Comparison of ENCODE assay signal across 8 cellular contexts in the genomic region with DNA sequence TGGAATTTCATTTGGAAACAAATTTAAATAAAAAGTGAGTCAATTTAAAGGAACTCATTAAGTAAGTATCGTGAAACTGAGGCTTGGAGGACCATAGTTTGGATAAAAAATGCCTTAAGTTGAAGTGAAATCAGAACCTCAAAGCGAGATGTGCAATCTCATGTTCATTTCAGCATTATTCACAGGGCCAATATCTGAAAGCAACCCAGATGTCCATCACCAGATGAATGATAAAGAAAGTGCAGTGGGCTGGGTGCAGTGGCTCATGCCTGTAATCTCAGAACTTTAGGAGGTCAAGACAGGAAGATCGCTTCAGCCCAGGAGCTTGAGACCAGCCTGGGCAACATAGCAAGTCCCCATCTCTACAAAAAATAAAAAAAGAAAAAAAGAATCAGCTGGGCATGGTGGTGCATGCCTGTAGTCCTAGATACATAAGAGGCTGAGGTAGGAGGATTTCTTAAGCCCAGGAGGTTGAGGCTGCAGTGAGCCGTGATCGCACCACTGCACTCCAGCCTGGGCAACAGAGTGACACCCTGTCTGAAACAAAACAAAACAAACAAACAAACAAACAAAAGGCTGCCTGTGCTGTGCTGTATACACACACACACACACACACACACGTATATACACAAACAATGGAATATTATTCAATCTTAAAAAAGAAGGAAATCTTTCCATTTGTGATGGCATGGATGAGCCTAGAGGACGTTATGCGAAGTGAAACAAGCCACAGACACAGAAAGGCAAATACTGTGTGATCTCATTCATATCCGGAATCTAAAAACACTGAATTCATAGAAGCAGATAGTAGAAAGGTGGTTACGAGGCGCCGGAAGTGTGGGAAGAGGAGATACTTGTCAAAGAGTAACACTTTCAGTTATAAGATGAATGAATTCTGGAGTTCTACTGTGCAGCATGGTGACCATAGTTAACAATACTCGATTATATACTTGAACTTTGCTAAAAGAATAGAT. TPM values are rescaled to one million over a fixed set of nuclear protein-coding genes. Genes with fewer than 3 reads are reported as not detected.
DNase-seq lines count a peak whose midpoint lies in the region; ATAC-seq, FAIRE-seq and TF ChIP-seq lines count a peak whose summit lies in the region.

No MANE protein-coding gene starts in this region.

- no peak overlapping the region for H3K9ac ChIP-seq in HepG2 (ENCODE audit: insufficient read depth, low read depth, low read length)

- no peak overlapping the region for H3K4me3 ChIP-seq in vagina
- H3K4me3 ChIP-seq in HepG2 (replicated peaks in 1 of 3; ENCODE audit: insufficient read depth in 1 of 3, low read depth in 2 of 3, low read length in 3 of 3), result no peak overlapping the region

- no peak for TF ChIP-seq POLR2A in vagina (IDR thresholded peaks at IDR 0.05)
- TF ChIP-seq POLR2A in HepG2 (IDR thresholded peaks at IDR 0.05; ENCODE audit: insufficient read depth in 1 of 2, low read depth in 2 of 2, low read length in 2 of 2), result no peak

- intact Hi-C loops in vagina (cut with DNase I), result no loop called here
- intact Hi-C loops in HepG2 (cut with micrococcal nuclease; ENCODE audit: unreplicated experiment), result no loop called here

- H3K27ac ChIP-seq in vagina, result no peak overlapping the region
- no peak overlapping the region for H3K27ac ChIP-seq in HepG2 (ENCODE audit: extremely low read length, insufficient read depth, low read length)

- no peak overlapping the region for H3K4me2 ChIP-seq in HepG2 (ENCODE audit: low read depth, low read length)

- peak; percentile 22 for DNase-seq in activated T-cell treated with anti-CD3 and anti-CD28 coated beads for 1 hour (ENCODE audit: low read depth)
- DNase-seq in stimulated activated CD4-positive, alpha-beta T cell treated with anti-CD3 and anti-CD28 coated beads, TNF-alpha, amount 100 ng/mL, for 24 hours (ENCODE audit: low read depth in 3 of 3), result peak; percentile 23 to 73 (median 57)
- DNase-seq in vagina (ENCODE audit: extremely low spot score in 2 of 2), result no peak
- DNase-seq in DMS153 (lab: John Stamatoyannopoulos, UW), result no peak
- no peak for DNase-seq in HepG2 (ENCODE audit: low spot score)
- no peak for DNase-seq in glomerular visceral epithelial cell (ENCODE audit: extremely low spot score)

- in situ Hi-C loops in HepG2 (cut with HindIII; ENCODE audit: extremely low pct_ligation_motif_present, low pct_unique_long_range_greater_than_20kb), result no loop called here

- ATAC-seq in GM19395 (IDR thresholded peaks at IDR 0.05; ENCODE audit: unreplicated experiment) (peak; percentile 88), HG03432 (IDR thresholded peaks at IDR 0.05; ENCODE audit: unreplicated experiment) (peak; percentile 82), HepG2 (no peak)

- no peaks in the 10 kb centered on the region for H3K36me3 ChIP-seq in vagina
- no peaks in the 10 kb centered on the region for H3K36me3 ChIP-seq in HepG2 (replicated peaks in 1 of 2; ENCODE audit: control insufficient read depth in 1 of 2, insufficient read depth in 2 of 2, low read length in 2 of 2)

- H3K27me3 ChIP-seq in vagina, result no peaks in the 10 kb centered on the region
- H3K27me3 ChIP-seq in HepG2 (ENCODE audit: control insufficient read depth in 1 of 2, insufficient read depth in 2 of 2, low read length in 2 of 2), result peaks cover 0 to 1% of the 10 kb centered on the region in 2 experiments; a peak in 2 of 5 replicates

- no peaks in the 10 kb centered on the region; the same call in 1 of the 2 replicates for H4K20me1 ChIP-seq in HepG2 (ENCODE audit: insufficient read depth, low read length)

- TF ChIP-seq CTCF in vagina (IDR thresholded peaks at IDR 0.05) (no peak), HepG2 (CRISPR knock-in tag; IDR thresholded peaks at IDR 0.05) (no peak)

- no peak overlapping the region for H2AFZ ChIP-seq in HepG2 (ENCODE audit: low read length)

- no peak for TF ChIP-seq EP300 in HepG2 (IDR thresholded peaks at IDR 0.05; ENCODE audit: low read depth in 2 of 2, low read length in 2 of 2)
- no peak for TF ChIP-seq EP300 in HepG2 (CRISPR knock-in tag; IDR thresholded peaks at IDR 0.05; ENCODE audit: borderline replicate concordance)

- H3K9me3 ChIP-seq in vagina (no peaks in the 10 kb centered on the region), HepG2 (ENCODE audit: low read length) (no peaks in the 10 kb centered on the region)

- CTCF ChIA-PET in HepG2 (lab: Yijun Ruan, JAX; ENCODE audit: low intra/inter-chr PET ratio, low total read pairs), result no interaction called here

- BruUV-seq in HepG2 (replicated peaks; lab: Mats Ljungman, UMichigan), result no TSS peak

- WGBS in HepG2 (ENCODE audit: low lambda C conversion rate), result 56% methylated on average over 13 of the region's 13 CpGs

- POLR2A ChIA-PET in HepG2 (lab: Yijun Ruan, JAX), result no interaction called here

- no peak for TF ChIP-seq RAD21 in HepG2 (CRISPR knock-in tag; IDR thresholded peaks at IDR 0.05)

- H3K4me1 ChIP-seq in vagina (peaks cover 22% of the 10 kb centered on the region), HepG2 (ENCODE audit: insufficient read depth, low read length) (no peaks in the 10 kb centered on the region)

- FAIRE-seq in HepG2 (lab: Jason Lieb, UNC), result no peak

- H3K79me2 ChIP-seq in HepG2 (ENCODE audit: insufficient read depth, low read length), result no peaks in the 10 kb centered on the region

TF ChIP-seq in HepG2, 621 proteins besides CTCF, POLR2A, EP300 and RAD21 (continues in another document):
- TF ChIP-seq ZNF264 (CRISPR knock-in tag; IDR thresholded peaks at IDR 0.05) (no peak), ZNF547 (CRISPR knock-in tag; IDR thresholded peaks at IDR 0.05) (no peak), IKZF1 (IDR thresholded peaks at IDR 0.05) (no peak), ZNF615 (CRISPR knock-in tag; IDR thresholded peaks at IDR 0.05; ENCODE audit: borderline replicate concordance) (no peak), SALL2 (CRISPR knock-in tag; IDR thresholded peaks at IDR 0.05) (no peak)

RNA-seq across cellular contexts. Expression of a gene that starts 14.5 kb away (rescaled TPM):
- 10.8 TPM for total RNA-seq in vagina
- 0.04 TPM in 1 of 2 replicates, not detected in the other for total RNA-seq in HepG2 (2016; rRNA removed; fragmentation: Illumina TruSeq; extraction: Trizol)
- not detected in 2 replicates for total RNA-seq in HepG2 (2016; cell fraction: cytosol; rRNA removed; fragmentation: Illumina TruSeq; extraction: Trizol; ENCODE audit: low read depth)
- total RNA-seq in HepG2 (2016; cell fraction: insoluble cytoplasmic fraction; rRNA removed; fragmentation: Illumina TruSeq; extraction: Trizol), result 0.02 TPM in 1 of 2 replicates, not detected in the other
- total RNA-seq in HepG2 (2016; cell fraction: membrane; rRNA removed; fragmentation: Illumina TruSeq; extraction: Trizol), result not detected in 2 replicates
- not detected in 2 replicates for total RNA-seq in HepG2 (2016; cell fraction: nucleus; rRNA removed; fragmentation: Illumina TruSeq; extraction: Trizol)
- polyA plus RNA-seq in HepG2 (2011; rRNA removed), result 0.01 TPM in 1 of 2 replicates, not detected in the other
- polyA plus RNA-seq in HepG2 (2011; cell fraction: cytosol; rRNA removed), result not detected in 2 replicates
- 0.02 TPM in 1 of 2 replicates, not detected in the other for polyA plus RNA-seq in HepG2 (2011; cell fraction: nucleus; rRNA removed)
- polyA plus RNA-seq in HepG2 (2012), result 0.03 and 0.05 TPM in 2 replicates
- polyA plus RNA-seq in HepG2 (2016; cell fraction: cytosol; fragmentation: Illumina TruSeq; extraction: Trizol; ENCODE audit: low read depth), result not detected in 2 replicates
- 0.03 TPM in 1 of 2 replicates, not detected in the other for polyA plus RNA-seq in HepG2 (2016; cell fraction: insoluble cytoplasmic fraction; fragmentation: Illumina TruSeq; extraction: Trizol; ENCODE audit: low read depth)
- polyA plus RNA-seq in HepG2 (2016; cell fraction: membrane; fragmentation: Illumina TruSeq; extraction: Trizol; ENCODE audit: low read depth), result not detected in 2 replicates
- not detected in 2 replicates for polyA plus RNA-seq in HepG2 (2016; cell fraction: nucleus; fragmentation: Illumina TruSeq; extraction: Trizol; ENCODE audit: insufficient read depth, low read depth)
- polyA minus RNA-seq in HepG2 (2011; rRNA and poly(A)+ RNA removed; ENCODE audit: low replicate concordance), result 1.4 TPM in 1 of 2 replicates, not detected in the other
- polyA minus RNA-seq in HepG2 (2011; cell fraction: cytosol; rRNA and poly(A)+ RNA removed), result not detected in 2 replicates
- 0.12 and 0.13 TPM in 2 replicates for polyA minus RNA-seq in HepG2 (2011; cell fraction: nucleus; rRNA and poly(A)+ RNA removed)

Comparison
In these comparisons a context has a peak if more than half of its experiments do, and no peak if none do; other contexts are left out.
1. DNase-seq: peak in activated T-cell treated with anti-CD3 and anti-CD28 coated beads for 1 hour (single experiment) and stimulated activated CD4-positive, alpha-beta T cell treated with anti-CD3 and anti-CD28 coated beads, TNF-alpha, amount 100 ng/mL, for 24 hours (3 of 3); none in vagina (0 of 2), DMS153 (single experiment), HepG2 (single experiment) and glomerular visceral epithelial cell (single experiment).
2. RNA of a gene that starts 14.5 kb away (total RNA-seq): 10.8 TPM in vagina (single experiment); 0.02 to 0.04 TPM in HepG2; every median in the first group is over 10 times any median in the second.